ENCODE assay signal across 21 cellular contexts in the genomic region with DNA sequence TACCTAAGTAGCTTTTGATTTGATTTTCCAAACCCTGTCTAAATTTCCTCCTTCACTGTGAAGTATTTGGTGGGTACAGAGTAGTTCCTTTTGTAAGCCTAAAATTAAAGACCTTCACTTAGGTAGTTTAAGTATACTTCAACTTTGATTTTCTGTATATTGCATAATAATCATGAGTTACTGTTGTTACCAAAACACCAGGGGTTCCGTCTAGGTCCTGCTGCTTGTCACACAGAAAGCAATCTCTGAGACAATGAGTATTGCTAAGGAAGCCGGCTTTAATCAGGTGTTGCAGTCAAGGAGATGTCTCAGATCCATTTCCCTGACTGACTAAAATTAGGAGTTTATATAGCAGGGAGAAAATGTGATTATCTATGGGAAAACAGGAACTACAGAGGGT.
"Had no signal": no experiment of that assay in that cellular context is flagged by ENCODE, and none has a peak within 500 bp of the region (broad histone marks: within the 10 kb centered on the region; RNA-seq: fewer than 3 reads in every experiment).

No MANE protein-coding gene starts in this region.

- H3K36me3 ChIP-seq: ovary, prostate gland, tibial artery had no signal

- H3K4me3 Mint-ChIP-seq: activated B cell treated with CpG ODN at 0.5 μM for 24 hours; activated CD4-positive, alpha-beta T cell treated with anti-CD3 and anti-CD28 coated beads for 36 hours; activated naive CD4-positive, alpha-beta T cell treated with anti-CD3 and anti-CD28 coated beads for 36 hours; activated T-cell treated with anti-CD3 and anti-CD28 coated beads, Interleukin-2, amount 50 U/mL, for 4 hours; natural killer cell; stimulated activated effector memory CD8-positive, alpha-beta T cell treated with anti-CD3 and anti-CD28 coated beads, Interleukin-12 subunit alpha, Interleukin-12 subunit beta, amount 100 ng/mL, for 72 hours; stimulated activated naive CD8-positive, alpha-beta T cell treated with anti-CD3 and anti-CD28 coated beads, Interleukin-15, amount 100 ng/mL, for 72 hours had no signal

- H3K27me3 Mint-ChIP-seq: activated B cell treated with CpG ODN at 0.5 μM for 24 hours; activated CD4-positive, alpha-beta T cell treated with anti-CD3 and anti-CD28 coated beads for 36 hours; stimulated activated naive CD8-positive, alpha-beta T cell treated with anti-CD3 and anti-CD28 coated beads, Interleukin-15, amount 100 ng/mL, for 72 hours had no signal

- H3K4me3 ChIP-seq: ovary, prostate gland, tibial artery had no signal

- H3K27ac ChIP-seq: foreskin keratinocyte, ovary, prostate gland, tibial artery had no signal

- H3K9me3 Mint-ChIP-seq: activated B cell treated with CpG ODN at 0.5 μM for 24 hours; activated naive CD4-positive, alpha-beta T cell treated with anti-CD3 and anti-CD28 coated beads for 36 hours; activated T-cell treated with anti-CD3 and anti-CD28 coated beads, Interleukin-2, amount 50 U/mL, for 4 hours; activated T-helper 2 cell treated with anti-CD3 and anti-CD28 coated beads, Interferon-gamma antibody, Interleukin-2, Interleukin-4, amounts not matched to agents 10 μg/mL and 5 μg/mL and 100 μg/mL, durations not matched to agents 14 hours and 24 hours and 36 hours; natural killer cell; stimulated activated effector memory CD8-positive, alpha-beta T cell treated with anti-CD3 and anti-CD28 coated beads, Interleukin-12 subunit alpha, Interleukin-12 subunit beta, amount 100 ng/mL, for 72 hours; stimulated activated naive CD8-positive, alpha-beta T cell treated with anti-CD3 and anti-CD28 coated beads, Interleukin-15, amount 100 ng/mL, for 72 hours had no signal

- H3K27ac Mint-ChIP-seq: activated B cell treated with CpG ODN at 0.5 μM for 24 hours; activated CD4-positive, alpha-beta T cell treated with anti-CD3 and anti-CD28 coated beads for 36 hours; activated naive CD4-positive, alpha-beta T cell treated with anti-CD3 and anti-CD28 coated beads for 36 hours; activated T-helper 2 cell treated with anti-CD3 and anti-CD28 coated beads, Interferon-gamma antibody, Interleukin-2, Interleukin-4, amounts not matched to agents 10 μg/mL and 5 μg/mL and 100 μg/mL, durations not matched to agents 14 hours and 24 hours and 36 hours; natural killer cell; stimulated activated effector memory CD8-positive, alpha-beta T cell treated with anti-CD3 and anti-CD28 coated beads, Interleukin-12 subunit alpha, Interleukin-12 subunit beta, amount 100 ng/mL, for 72 hours; stimulated activated naive CD8-positive, alpha-beta T cell treated with anti-CD3 and anti-CD28 coated beads, Interleukin-15, amount 100 ng/mL, for 72 hours had no signal

- H3K36me3 Mint-ChIP-seq: natural killer cell; stimulated activated effector memory CD8-positive, alpha-beta T cell treated with anti-CD3 and anti-CD28 coated beads, Interleukin-12 subunit alpha, Interleukin-12 subunit beta, amount 100 ng/mL, for 72 hours had no signal

- H3K9me3 ChIP-seq: ovary, prostate gland, tibial artery had no signal

- H3K4me1 ChIP-seq: foreskin keratinocyte, prostate gland had no signal

- DNase-seq: activated B cell treated with CpG ODN at 0.5 μM for 24 hours; activated CD4-positive, alpha-beta T cell treated with anti-CD3 and anti-CD28 coated beads for 36 hours; activated CD4-positive, alpha-beta T cell treated with anti-CD3 and anti-CD28 coated beads, Interleukin-2, amount 50 U/mL, for 4 hours; activated CD8-positive, alpha-beta memory T cell treated with anti-CD3 and anti-CD28 coated beads, Interleukin-2, amount 50 U/mL, for 48 hours; activated naive CD4-positive, alpha-beta T cell treated with anti-CD3 and anti-CD28 coated beads for 36 hours; activated T-cell treated with anti-CD3 and anti-CD28 coated beads, Interleukin-2, amount 50 U/mL, for 4 hours; effector CD4-positive, alpha-beta T cell; foreskin keratinocyte; kidney; midbrain; natural killer cell; ovary; right cardiac atrium; stimulated activated CD4-positive, alpha-beta T cell treated with anti-CD3 and anti-CD28 coated beads, Interleukin-1b, Interleukin-23, amount 100 ng/mL, for 48 hours; stimulated activated naive CD8-positive, alpha-beta T cell treated with anti-CD3 and anti-CD28 coated beads, Interleukin-15, amount 100 ng/mL, for 72 hours; T-helper 9 cell; tibial artery had no signal

- ATAC-seq: activated CD4-positive, alpha-beta T cell treated with anti-CD3 and anti-CD28 coated beads for 36 hours; activated T-cell treated with anti-CD3 and anti-CD28 coated beads, Interleukin-2, amount 50 U/mL, for 4 hours; foreskin keratinocyte; left lobe of liver; natural killer cell; right cardiac atrium; stimulated activated effector memory CD8-positive, alpha-beta T cell treated with anti-CD3 and anti-CD28 coated beads, Interleukin-12 subunit alpha, Interleukin-12 subunit beta, amount 100 ng/mL, for 72 hours; stimulated activated naive CD8-positive, alpha-beta T cell treated with anti-CD3 and anti-CD28 coated beads, Interleukin-15, amount 100 ng/mL, for 72 hours had no signal

- H3K27me3 ChIP-seq: foreskin keratinocyte, ovary, tibial artery had no signal
